In the genomic region with DNA sequence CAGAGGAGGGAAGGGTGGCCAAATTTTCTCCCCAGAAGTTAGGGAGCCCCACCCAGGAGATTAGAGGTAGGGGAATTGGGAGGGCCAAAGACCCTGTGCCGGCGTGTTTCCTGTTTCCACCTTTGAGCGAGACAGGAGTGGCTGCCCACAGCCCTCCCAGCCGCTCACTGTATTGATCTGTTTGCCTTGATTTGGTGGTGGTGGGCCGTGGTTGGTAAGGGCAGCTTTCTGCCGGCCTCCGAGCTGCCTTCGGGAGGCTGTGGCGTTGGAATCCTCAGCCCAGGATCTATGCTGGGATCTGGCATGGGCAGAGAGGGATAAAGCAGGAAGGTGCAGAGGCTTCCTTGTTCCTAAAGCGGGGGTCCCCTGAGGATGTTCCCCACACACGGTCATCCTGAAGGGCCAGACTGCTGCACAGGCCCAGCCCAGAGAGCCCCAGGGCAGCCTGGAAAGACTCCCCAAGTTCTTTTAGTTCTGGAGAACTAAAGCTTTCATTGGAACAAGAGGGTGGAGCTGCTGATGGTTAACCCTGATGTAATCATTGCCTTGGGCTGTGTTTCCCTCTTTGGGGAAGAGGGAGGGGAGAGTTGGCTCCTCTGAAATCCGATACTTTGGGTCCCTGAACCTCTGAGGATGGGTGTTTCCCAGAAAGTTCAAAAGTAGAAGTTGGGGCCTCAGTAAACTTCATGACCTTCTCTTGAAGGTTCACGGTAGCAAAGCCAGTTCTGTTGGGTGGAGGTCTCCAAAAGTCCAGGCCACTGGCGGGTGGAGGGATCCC, we compare ENCODE assay signal across 20 cellular contexts. TPM values are rescaled to one million over a fixed set of nuclear protein-coding genes. Genes with fewer than 3 reads are reported as not detected.
DNase-seq lines count a peak whose midpoint lies in the region; ATAC-seq and TF ChIP-seq lines count a peak whose summit lies in the region.
"Had no signal": no experiment of that assay in that cellular context is flagged by ENCODE, and none has a peak within 500 bp of the region (broad histone marks: within the 10 kb centered on the region; RNA-seq: fewer than 3 reads in every experiment).

No MANE protein-coding gene starts in this region.

- no peak overlapping the region for H2BK120ac ChIP-seq in mesenchymal stem cell (ENCODE audit: low read depth, low read length)

- no peak overlapping the region for H4K8ac ChIP-seq in mesenchymal stem cell (ENCODE audit: low read length)

- H3K4me1 ChIP-seq in Caco-2, result peaks cover 60% of the 10 kb centered on the region
- H3K4me1 ChIP-seq in mammary epithelial cell (ENCODE audit: insufficient read depth, low read length), result peaks cover 97% of the 10 kb centered on the region
- H3K4me1 ChIP-seq in mesenchymal stem cell (ENCODE audit: control insufficient read depth, insufficient read depth, low read depth, low read length), result peaks cover 30% of the 10 kb centered on the region

- H2BK15ac ChIP-seq in mesenchymal stem cell (ENCODE audit: low read depth, poor library complexity, severe bottlenecking), result no peak overlapping the region

- intact Hi-C loops in Caco-2 (cut with micrococcal nuclease; ENCODE audit: unreplicated experiment) (no loop called here), mammary epithelial cell (cut with micrococcal nuclease) (no loop called here)

- no peak overlapping the region for H3K4me3 Mint-ChIP-seq in Caco-2 (ENCODE audit: unreplicated experiment)
- H3K4me3 Mint-ChIP-seq in effector memory CD8-positive, alpha-beta T cell, result no peak overlapping the region
- no peak overlapping the region for H3K4me3 Mint-ChIP-seq in activated naive CD8-positive, alpha-beta T cell treated with anti-CD3 and anti-CD28 coated beads, Interleukin-2, amount 50 U/mL, for 24 hours
- H3K4me3 Mint-ChIP-seq: activated naive CD8-positive, alpha-beta T cell treated with anti-CD3 and anti-CD28 coated beads, Interleukin-2, amount 10 ng/mL, durations not matched to agents 7 days and 5 days; activated T-cell treated with anti-CD3 and anti-CD28 coated beads, Interleukin-2, amount 50 U/mL, for 4 hours; CD4-positive, alpha-beta memory T cell; naive B cell; stimulated activated naive CD8-positive, alpha-beta T cell treated with anti-CD3 and anti-CD28 coated beads, Interleukin-15, Interleukin-2, amounts not matched to agents 100 ng/mL and 50 ng/mL, for 24 hours had no signal

- H3K36me3 Mint-ChIP-seq in Caco-2 (ENCODE audit: insufficient read depth, unreplicated experiment), result peaks cover 23% of the 10 kb centered on the region
- no peaks in the 10 kb centered on the region for H3K36me3 Mint-ChIP-seq in effector memory CD8-positive, alpha-beta T cell (ENCODE audit: insufficient read depth)
- H3K36me3 Mint-ChIP-seq in activated naive CD8-positive, alpha-beta T cell treated with anti-CD3 and anti-CD28 coated beads, Interleukin-2, amount 50 U/mL, for 24 hours (ENCODE audit: low read depth), result no peaks in the 10 kb centered on the region
- H3K36me3 Mint-ChIP-seq: activated naive CD8-positive, alpha-beta T cell treated with anti-CD3 and anti-CD28 coated beads, Interleukin-2, amount 10 ng/mL, durations not matched to agents 7 days and 5 days; CD4-positive, alpha-beta memory T cell; naive B cell had no signal

- no peaks in the 10 kb centered on the region; the same call in 1 of the 2 replicates for H3K36me3 ChIP-seq in Caco-2 (ENCODE audit: control insufficient read depth, insufficient read depth, low read length)
- H3K36me3 ChIP-seq in mammary epithelial cell (ENCODE audit: insufficient read depth, low read length), result peaks cover 8% of the 10 kb centered on the region
- H3K36me3 ChIP-seq in mesenchymal stem cell (ENCODE audit: control insufficient read depth in 1 of 2, insufficient read depth in 2 of 2, low read depth in 1 of 2, low read length in 2 of 2), result no peaks in the 10 kb centered on the region

- BruUV-seq in Caco-2 (replicated peaks; lab: Mats Ljungman, UMichigan), result no TSS peak
- no TSS peak for BruUV-seq in mammary epithelial cell (replicated peaks; lab: Mats Ljungman, UMichigan)

- no peak overlapping the region for H2BK5ac ChIP-seq in mesenchymal stem cell (ENCODE audit: low read depth, low read length, poor library complexity, severe bottlenecking)

- H3K9me3 Mint-ChIP-seq in Caco-2 (ENCODE audit: unreplicated experiment), result no peaks in the 10 kb centered on the region
- H3K9me3 Mint-ChIP-seq in effector memory CD8-positive, alpha-beta T cell, result no peaks in the 10 kb centered on the region
- H3K9me3 Mint-ChIP-seq in activated naive CD8-positive, alpha-beta T cell treated with anti-CD3 and anti-CD28 coated beads, Interleukin-2, amount 50 U/mL, for 24 hours, result no peaks in the 10 kb centered on the region
- H3K9me3 Mint-ChIP-seq: activated naive CD8-positive, alpha-beta T cell treated with anti-CD3 and anti-CD28 coated beads, Interleukin-2, amount 10 ng/mL, durations not matched to agents 7 days and 5 days; activated T-cell treated with anti-CD3 and anti-CD28 coated beads, Interleukin-2, amount 50 U/mL, for 4 hours; CD4-positive, alpha-beta memory T cell; naive B cell; stimulated activated naive CD8-positive, alpha-beta T cell treated with anti-CD3 and anti-CD28 coated beads, Interleukin-15, Interleukin-2, amounts not matched to agents 100 ng/mL and 50 ng/mL, for 24 hours had no signal

- H3K4me2 ChIP-seq in mammary epithelial cell (ENCODE audit: insufficient read depth, low read depth, low read length), result peak overlapping the region; percentile 88
- no peak overlapping the region for H3K4me2 ChIP-seq in mesenchymal stem cell (ENCODE audit: low read length, poor library complexity, severe bottlenecking)

- dilution Hi-C loops in mammary epithelial cell (cut with HindIII; ENCODE audit: low sequenced_read_pairs), result loop anchor here (5.0 kb wide), 1 partner anchor 40 kb away; a partner anchor contains a TSS

- no peak overlapping the region for H3K4me3 ChIP-seq in Caco-2 (ENCODE audit: low read depth, low read length)
- H3K4me3 ChIP-seq in mammary epithelial cell (replicated peaks in 1 of 3; ENCODE audit: insufficient read depth in 1 of 3, low read depth in 2 of 3, low read length in 3 of 3), result peak overlapping the region in 1 of 3 experiments; percentile 14
- H3K4me3 ChIP-seq in mesenchymal stem cell (ENCODE audit: insufficient read depth in 1 of 2, low read depth in 1 of 2, low read length in 2 of 2), result no peak overlapping the region

- H3K23ac ChIP-seq in mesenchymal stem cell (ENCODE audit: low read length in 2 of 2), result no peak overlapping the region

- H3K79me1 ChIP-seq in mesenchymal stem cell (replicated peaks; ENCODE audit: low read length, poor library complexity, severe bottlenecking), result no peaks in the 10 kb centered on the region

- in situ Hi-C loops in mammary epithelial cell (cut with MboI; ENCODE audit: low sequenced_read_pairs in 2 of 2) (no loop called here), GM13977 (cut with MboI; ENCODE audit: low pct_unique_long_range_greater_than_20kb, low sequenced_read_pairs, unreplicated experiment) (no loop called here)

- H3K14ac ChIP-seq in mesenchymal stem cell (ENCODE audit: low read length in 2 of 2), result no peak overlapping the region

- H3K27me3 ChIP-seq in Caco-2 (replicated peaks; ENCODE audit: control insufficient read depth, insufficient read depth, low read length), result no peaks in the 10 kb centered on the region
- no peaks in the 10 kb centered on the region for H3K27me3 ChIP-seq in mammary epithelial cell (ENCODE audit: insufficient read depth, low read length)
- peaks cover 3 to 84% of the 10 kb centered on the region in 2 experiments for H3K27me3 ChIP-seq in mesenchymal stem cell (ENCODE audit: control insufficient read depth in 1 of 2, insufficient read depth in 1 of 2, low read length in 2 of 2)

- no peak overlapping the region for H2AFZ ChIP-seq in mammary epithelial cell (ENCODE audit: low read depth, low read length)
- no peak overlapping the region for H2AFZ ChIP-seq in mesenchymal stem cell (ENCODE audit: low read depth, low read length)

- H3K4me1 Mint-ChIP-seq in Caco-2 (ENCODE audit: low read depth, unreplicated experiment), result peaks cover 38% of the 10 kb centered on the region
- H3K4me1 Mint-ChIP-seq in effector memory CD8-positive, alpha-beta T cell (ENCODE audit: low read depth in 2 of 2), result peaks cover 0 to 1% of the 10 kb centered on the region in 2 donors
- H3K4me1 Mint-ChIP-seq in activated naive CD8-positive, alpha-beta T cell treated with anti-CD3 and anti-CD28 coated beads, Interleukin-2, amount 50 U/mL, for 24 hours, result no peaks in the 10 kb centered on the region
- H3K4me1 Mint-ChIP-seq: activated naive CD8-positive, alpha-beta T cell treated with anti-CD3 and anti-CD28 coated beads, Interleukin-2, amount 10 ng/mL, durations not matched to agents 7 days and 5 days; CD4-positive, alpha-beta memory T cell; naive B cell had no signal

- H2AK5ac ChIP-seq in mesenchymal stem cell (ENCODE audit: low read length, severe bottlenecking), result no peak overlapping the region

- H3K79me2 ChIP-seq in mammary epithelial cell (ENCODE audit: insufficient read depth, low read length), result peaks cover 97% of the 10 kb centered on the region

- WGBS in mammary epithelial cell (ENCODE audit: low coverage, missing lambda C conversion rate), result 69% methylated on average over 13 of the region's 14 CpGs
- WGBS in mesenchymal stem cell, result 83% methylated on average over 14 of the region's 14 CpGs

- DNase-seq in Caco-2 (no peak), NCI-H69 (lab: John Stamatoyannopoulos, UW) (peak; percentile 82), mammary epithelial cell (peak; percentile 65), mesenchymal stem cell (no peak), GM13977 (ENCODE audit: low spot score) (no peak), amygdala (lab: John Stamatoyannopoulos, UW) (no peak)
- DNase-seq in effector memory CD8-positive, alpha-beta T cell, result no peak
- no peak for DNase-seq in activated naive CD8-positive, alpha-beta T cell treated with anti-CD3 and anti-CD28 coated beads, Interleukin-2, amount 50 U/mL, for 24 hours
- DNase-seq: activated CD4-positive, alpha-beta T cell treated with anti-CD3 and anti-CD28 coated beads, Interleukin-2, amount 50 U/mL, for 48 hours; activated naive CD8-positive, alpha-beta T cell treated with anti-CD3 and anti-CD28 coated beads, Interleukin-2, amount 10 ng/mL, durations not matched to agents 7 days and 5 days; activated T-cell treated with anti-CD3 and anti-CD28 coated beads, Interleukin-2, amount 50 U/mL, for 4 hours; CD4-positive, alpha-beta memory T cell; effector CD4-positive, alpha-beta T cell; naive B cell; NCI-H1694; NCI-H446; stimulated activated CD4-positive, alpha-beta T cell treated with anti-CD3 and anti-CD28 coated beads, Interleukin-15, amount 100 ng/mL, for 24 hours had no signal

- H3K9ac ChIP-seq in mammary epithelial cell (ENCODE audit: insufficient read depth, low read length) (no peak overlapping the region), mesenchymal stem cell (ENCODE audit: low read length) (no peak overlapping the region)

- ATAC-seq in effector memory CD8-positive, alpha-beta T cell (replicated peaks), result no peak
- no peak for ATAC-seq in activated naive CD8-positive, alpha-beta T cell treated with anti-CD3 and anti-CD28 coated beads, Interleukin-2, amount 50 U/mL, for 24 hours
- ATAC-seq: activated T-cell treated with anti-CD3 and anti-CD28 coated beads, Interleukin-2, amount 50 U/mL, for 4 hours had no signal

- no peaks in the 10 kb centered on the region for H3K9me3 ChIP-seq in Caco-2
- H3K9me3 ChIP-seq in mammary epithelial cell (replicated peaks; ENCODE audit: insufficient read depth, low read length), result no peaks in the 10 kb centered on the region
- H3K9me3 ChIP-seq in mesenchymal stem cell (ENCODE audit: control insufficient read depth, low read length), result no peaks in the 10 kb centered on the region

- POLR2A ChIA-PET in Caco-2 (lab: Charles Lee), result interaction anchor here (0.6 kb wide), 1 partner anchor 478 kb away, joined by 4 read pairs; no protein-coding TSS in a partner anchor

- peak overlapping the region; percentile 6 for H4K91ac ChIP-seq in mesenchymal stem cell (ENCODE audit: low read length)

- H3K18ac ChIP-seq in mesenchymal stem cell (ENCODE audit: low read depth in 1 of 2, low read length in 2 of 2), result no peak overlapping the region

- peak overlapping the region; percentile 20 for H3K27ac Mint-ChIP-seq in Caco-2 (ENCODE audit: unreplicated experiment)
- H3K27ac Mint-ChIP-seq in effector memory CD8-positive, alpha-beta T cell, result no peak overlapping the region
- H3K27ac Mint-ChIP-seq in activated naive CD8-positive, alpha-beta T cell treated with anti-CD3 and anti-CD28 coated beads, Interleukin-2, amount 50 U/mL, for 24 hours, result no peak overlapping the region
- H3K27ac Mint-ChIP-seq: activated naive CD8-positive, alpha-beta T cell treated with anti-CD3 and anti-CD28 coated beads, Interleukin-2, amount 10 ng/mL, durations not matched to agents 7 days and 5 days; CD4-positive, alpha-beta memory T cell; stimulated activated naive CD8-positive, alpha-beta T cell treated with anti-CD3 and anti-CD28 coated beads, Interleukin-15, Interleukin-2, amounts not matched to agents 100 ng/mL and 50 ng/mL, for 24 hours had no signal

- TF ChIP-seq CTCF in Caco-2 (IDR thresholded peaks at IDR 0.05; ENCODE audit: insufficient read depth in 1 of 2, low read depth in 1 of 2, low read length in 1 of 2, severe bottlenecking in 1 of 2, unreplicated experiment in 1 of 2) (no peak), mammary epithelial cell (conservative IDR thresholded peaks at IDR 0.05 in 1 of 2, IDR thresholded peaks at IDR 0.05 in 1 of 2; ENCODE audit: extremely low read depth in 1 of 2, insufficient read depth in 1 of 2, low read depth in 1 of 2, low read length in 2 of 2) (no peak), GM13977 (IDR thresholded peaks at IDR 0.05; ENCODE audit: extremely low read depth, insufficient read depth, missing control alignments) (no peak)

- H3K4ac ChIP-seq in mesenchymal stem cell (ENCODE audit: low read depth in 1 of 2, low read length in 2 of 2), result no peak overlapping the region

- no peaks in the 10 kb centered on the region for H4K20me1 ChIP-seq in mammary epithelial cell (ENCODE audit: insufficient read depth, low read length)

- no peak overlapping the region for H2BK12ac ChIP-seq in mesenchymal stem cell (ENCODE audit: low read length in 2 of 2)

- CTCF ChIA-PET in Caco-2 (lab: Charles Lee) (interaction anchor here (1.4 to 1.7 kb wide), 2 partner anchors 11 to 23 kb away, joined by 5 read pairs; no protein-coding TSS in a partner anchor), mammary epithelial cell (lab: Charles Lee; ENCODE audit: low non-redundant PET) (no interaction called here)

- no peaks in the 10 kb centered on the region for H3K27me3 Mint-ChIP-seq in Caco-2 (ENCODE audit: insufficient read depth, unreplicated experiment)
- peaks cover 14 to 78% of the 10 kb centered on the region in 2 donors for H3K27me3 Mint-ChIP-seq in effector memory CD8-positive, alpha-beta T cell
- H3K27me3 Mint-ChIP-seq in activated naive CD8-positive, alpha-beta T cell treated with anti-CD3 and anti-CD28 coated beads, Interleukin-2, amount 50 U/mL, for 24 hours, result peaks cover 15% of the 10 kb centered on the region

- H3K27ac ChIP-seq in mammary epithelial cell (ENCODE audit: insufficient read depth, low read depth, low read length) (no peak overlapping the region), mesenchymal stem cell (ENCODE audit: low read length, poor library complexity, severe bottlenecking) (no peak overlapping the region)

RNA-seq across cellular contexts. Expression of a gene that starts 7.2 kb away (rescaled TPM):
- total RNA-seq in Caco-2 (2022) (17.1 and 20.0 TPM in 2 replicates), mammary epithelial cell (10 to 100 TPM; 41.0 to 59.4 TPM)
- 24.7 TPM for polyA plus RNA-seq in mammary epithelial cell
- 39.9 TPM for polyA minus RNA-seq in mammary epithelial cell
- polyA plus RNA-seq in mesenchymal stem cell (2013, experiment 1 of 2), result 0.06 TPM
- polyA plus RNA-seq in mesenchymal stem cell (2013, experiment 2 of 2), result 0.05 TPM
- polyA plus RNA-seq: CD4-positive, alpha-beta memory T cell had no signal

RNA-seq across cellular contexts. Expression of a gene that starts 41.8 kb away (rescaled TPM):
- total RNA-seq in Caco-2 (2022) (not detected in 2 replicates), mammary epithelial cell (not detected)
- polyA plus RNA-seq in mammary epithelial cell, result not detected
- polyA minus RNA-seq in mammary epithelial cell, result not detected
- not detected for polyA plus RNA-seq in mesenchymal stem cell (2013, experiment 1 of 2)
- polyA plus RNA-seq in mesenchymal stem cell (2013, experiment 2 of 2), result not detected
- total RNA-seq: Daoy had no signal
- polyA plus RNA-seq: liver had no signal

Comparison
In these comparisons a context has a peak if more than half of its experiments do, and no peak if none do; other contexts are left out.
1. DNase-seq: peak in NCI-H69 (single experiment) and mammary epithelial cell (single experiment); none in Caco-2 (0 of 2), mesenchymal stem cell (single experiment), GM13977 (single experiment), amygdala (0 of 56), effector memory CD8-positive, alpha-beta T cell (0 of 3) and activated naive CD8-positive, alpha-beta T cell treated with anti-CD3 and anti-CD28 coated beads, Interleukin-2, amount 50 U/mL, for 24 hours (single experiment).